In the genomic region with DNA sequence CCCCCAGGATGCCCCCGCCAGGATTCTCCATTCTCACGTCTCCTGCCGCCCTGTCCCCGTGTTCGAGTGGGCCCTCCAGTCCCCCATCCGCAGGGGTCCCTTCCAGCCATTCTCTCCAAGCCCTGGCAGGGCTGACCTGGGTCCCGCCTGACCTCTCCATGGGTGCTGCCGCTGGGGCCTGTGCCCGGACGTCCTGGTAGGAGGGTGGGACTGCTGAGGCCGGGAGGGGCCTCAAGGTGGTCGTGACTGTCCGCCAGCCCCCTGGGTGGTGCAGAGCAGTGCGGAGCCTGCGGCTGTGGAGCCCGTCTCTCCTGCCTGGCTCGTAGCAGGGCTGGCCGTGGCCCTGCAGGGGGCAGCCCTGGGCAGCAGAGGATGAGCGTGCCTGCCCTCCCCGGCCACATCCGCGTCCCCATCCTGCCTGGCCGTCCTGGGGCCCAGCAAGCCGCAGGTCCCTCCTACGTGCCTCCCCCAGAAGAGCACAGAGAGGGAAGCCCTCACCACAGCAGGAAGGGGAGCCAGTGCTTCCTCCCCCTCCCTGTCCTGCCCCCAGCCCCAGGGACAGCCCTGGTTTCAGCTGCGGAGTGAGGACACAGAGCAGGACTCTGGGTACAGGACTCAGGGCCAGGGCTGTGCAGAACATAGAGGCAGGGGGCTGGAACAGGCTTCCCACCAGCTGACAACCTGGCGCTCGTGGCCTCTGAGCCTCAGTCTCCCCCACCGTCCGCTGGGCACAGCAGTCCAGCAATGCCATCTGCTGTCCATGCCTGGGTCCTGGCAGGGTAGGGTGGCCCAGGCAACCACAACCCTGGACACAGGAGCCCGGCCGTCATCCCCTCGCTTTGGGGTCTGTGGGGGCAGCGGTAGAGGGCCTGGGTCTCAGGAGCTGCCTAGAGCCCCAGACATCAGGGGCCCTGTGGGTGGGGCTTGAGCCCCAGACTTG, we compare ENCODE assay signal across 8 cellular contexts. TPM values are rescaled to one million over a fixed set of nuclear protein-coding genes. Genes with fewer than 3 reads are reported as not detected.
DNase-seq lines count a peak whose midpoint lies in the region; ATAC-seq, FAIRE-seq and TF ChIP-seq lines count a peak whose summit lies in the region.

No MANE protein-coding gene starts in this region.

- peaks cover 0 to 13% (median 10%) of the 10 kb centered on the region in 4 donors for H3K4me1 ChIP-seq in liver (ENCODE audit: control insufficient read depth in 4 of 4, insufficient read depth in 4 of 4, low read length in 3 of 4)

- FAIRE-seq in GM18507 (lab: Jason Lieb, UNC) = no peak

- peaks cover 0 to 2% (median under 1%) of the 10 kb centered on the region in 4 donors for H3K9me3 ChIP-seq in liver (ENCODE audit: control insufficient read depth in 4 of 4, low read length in 3 of 4)

- in situ Hi-C loops in ACHN (cut with HindIII; ENCODE audit: low pct_ligation_motif_present, low pct_unique_long_range_greater_than_20kb, low sequenced_read_pairs) = no loop called here

- H3K9me3 Mint-ChIP-seq in activated CD4-positive, alpha-beta T cell treated with anti-CD3 and anti-CD28 coated beads for 36 hours (ENCODE audit: low read depth) = peaks cover 2% of the 10 kb centered on the region

- POLR2A ChIA-PET in activated CD4-positive, alpha-beta T cell treated with anti-CD3 and anti-CD28 coated beads for 36 hours (lab: Charles Lee) = no interaction called here

- peak; percentile 99 for ATAC-seq in activated CD4-positive, alpha-beta T cell treated with anti-CD3 and anti-CD28 coated beads for 36 hours
- no peak for ATAC-seq in GM21717 (IDR thresholded peaks at IDR 0.05; ENCODE audit: unreplicated experiment)

- intact Hi-C loops in activated CD4-positive, alpha-beta T cell treated with anti-CD3 and anti-CD28 coated beads for 36 hours (cut with DNase I, micrococcal nuclease) = loop anchor here (1.0 to 5.0 kb wide), 3 partner anchors 35 to 204 kb away; no protein-coding TSS in a partner anchor

- no peaks in the 10 kb centered on the region for H3K27me3 ChIP-seq in liver (ENCODE audit: control insufficient read depth in 4 of 4, insufficient read depth in 4 of 4, low read length in 3 of 4)

- no peak overlapping the region for H3K27ac ChIP-seq in liver (ENCODE audit: low read depth in 1 of 2, low read length in 2 of 2)

- no peaks in the 10 kb centered on the region for H3K27me3 Mint-ChIP-seq in activated CD4-positive, alpha-beta T cell treated with anti-CD3 and anti-CD28 coated beads for 36 hours

- H3K4me3 Mint-ChIP-seq in activated CD4-positive, alpha-beta T cell treated with anti-CD3 and anti-CD28 coated beads for 36 hours = no peak overlapping the region

- CTCF ChIA-PET in activated CD4-positive, alpha-beta T cell treated with anti-CD3 and anti-CD28 coated beads for 36 hours (lab: Charles Lee) = interaction anchor here (0.6 to 1.2 kb wide), 5 partner anchors 9 to 232 kb away, joined by 3 to 6 read pairs (median 3); no protein-coding TSS in a partner anchor

- no peak overlapping the region for H3K27ac Mint-ChIP-seq in activated CD4-positive, alpha-beta T cell treated with anti-CD3 and anti-CD28 coated beads for 36 hours

- 31% methylated on average over 34 of the region's 34 CpGs for WGBS in liver

- H3K36me3 Mint-ChIP-seq in activated CD4-positive, alpha-beta T cell treated with anti-CD3 and anti-CD28 coated beads for 36 hours (ENCODE audit: low read depth) = no peaks in the 10 kb centered on the region

- DNase-seq in ACHN (peak; percentile 77), GM18507 (ENCODE audit: extremely low spot score, insufficient read length, low read depth) (peak; percentile 49), NAMALWA (ENCODE audit: low spot score) (peak; percentile 46), cerebellar cortex (ENCODE audit: low spot score) (peak; percentile 50)
- DNase-seq in activated CD4-positive, alpha-beta T cell treated with anti-CD3 and anti-CD28 coated beads for 36 hours = peak; percentile 80
- DNase-seq in stimulated activated CD8-positive, alpha-beta memory T cell treated with anti-CD3 and anti-CD28 coated beads, Interleukin-12 subunit alpha, Interleukin-12 subunit beta, amount 100 ng/mL, for 4 hours (ENCODE audit: low read depth) = peak; percentile 43

- no peak overlapping the region for H3K4me3 ChIP-seq in liver (ENCODE audit: low read depth in 1 of 3, low read length in 3 of 3)

- H3K4me1 Mint-ChIP-seq in activated CD4-positive, alpha-beta T cell treated with anti-CD3 and anti-CD28 coated beads for 36 hours = no peaks in the 10 kb centered on the region

- TF ChIP-seq RAD21 in liver (IDR thresholded peaks at IDR 0.05) = peak; percentile 73 to 84

- TF ChIP-seq CTCF in liver (IDR thresholded peaks at IDR 0.05; ENCODE audit: low read depth, low read length, missing input control) = peak; percentile 58

- H3K36me3 ChIP-seq in liver (ENCODE audit: control insufficient read depth in 4 of 4, insufficient read depth in 3 of 4, low read depth in 1 of 4, low read length in 3 of 4) = no peaks in the 10 kb centered on the region

- no peak overlapping the region for H3K9ac ChIP-seq in liver (ENCODE audit: low read depth in 1 of 2, low read length in 2 of 2)

TF ChIP-seq in liver, 16 proteins besides CTCF, POLR2A, EP300 and RAD21:
- TF ChIP-seq EGR1 (IDR thresholded peaks at IDR 0.05; ENCODE audit: low read depth in 2 of 2) = no peak
- no peak for TF ChIP-seq RXRA (IDR thresholded peaks at IDR 0.05)
- TF ChIP-seq NR2F2 (IDR thresholded peaks at IDR 0.05) = no peak
- TF ChIP-seq FOXA2 (IDR thresholded peaks at IDR 0.05) = no peak

RNA-seq across cellular contexts. Expression of gene GRIFIN, which starts 1.5 kb away (rescaled TPM):
- not detected for total RNA-seq in activated CD4-positive, alpha-beta T cell treated with anti-CD3 and anti-CD28 coated beads for 36 hours
- not detected for total RNA-seq in liver
- polyA plus RNA-seq in liver = not detected

RNA-seq across cellular contexts. Expression of gene LFNG, which starts 41.9 kb away (rescaled TPM):
- 10 to 100 TPM; 14.9 to 23.3 TPM for total RNA-seq in activated CD4-positive, alpha-beta T cell treated with anti-CD3 and anti-CD28 coated beads for 36 hours
- total RNA-seq in liver = 1 to 10 TPM; 2.8 to 2.9 TPM
- polyA plus RNA-seq in liver = 1 to 10 TPM in 1 of 2 donors, under 1 TPM in 1; 0.22 to 2.4 TPM

Comparison
In these comparisons a context has a peak if more than half of its experiments do, and no peak if none do; other contexts are left out.
1. RNA of gene LFNG, which starts 41.9 kb away (total RNA-seq): 14.9 to 23.3 TPM in activated CD4-positive, alpha-beta T cell treated with anti-CD3 and anti-CD28 coated beads for 36 hours; 2.8 to 2.9 TPM in liver; every median in the first group is over 4 times any median in the second.
2. Peak in every context shown above with its lines, with median percentiles within 50 percentile points of each other: DNase-seq.